8 cellular contexts compared by ENCODE assay signal in genomic region chr16:2159052-2159838, GRCh38. TPM values are rescaled to one million over a fixed set of nuclear protein-coding genes. Genes with fewer than 3 reads are reported as not detected.
A peak's percentile ranks its signal among the peaks of the same experiment; 100 is the strongest.
DNase-seq lines count a peak whose midpoint lies in the region; ATAC-seq lines count a peak whose summit lies in the region.

No MANE protein-coding gene starts in this region.

- peak overlapping the region; percentile 76 for H3K27ac Mint-ChIP-seq in stimulated activated effector memory CD8-positive, alpha-beta T cell treated with anti-CD3 and anti-CD28 coated beads, Interleukin-12 subunit alpha, Interleukin-12 subunit beta, amount 100 ng/mL, for 72 hours

- peak overlapping the region; percentile 70 for H3K27ac ChIP-seq in layer of hippocampus (ENCODE audit: low read depth, low read length)

- peak; percentile 63 for DNase-seq in HCEC 1CT
- DNase-seq in astrocyte of the hippocampus (ENCODE audit: low read depth, low spot score), result peak; percentile 91
- no peak for DNase-seq in stimulated activated effector memory CD8-positive, alpha-beta T cell treated with anti-CD3 and anti-CD28 coated beads, Interleukin-12 subunit alpha, Interleukin-12 subunit beta, amount 100 ng/mL, for 72 hours (ENCODE audit: low spot score in 2 of 2)
- DNase-seq in NCI-H1436 (lab: John Stamatoyannopoulos, UW), result no peak
- no peak for DNase-seq in H4 (ENCODE audit: low spot score)

- peaks cover 38% of the 10 kb centered on the region for H3K4me1 Mint-ChIP-seq in stimulated activated effector memory CD8-positive, alpha-beta T cell treated with anti-CD3 and anti-CD28 coated beads, Interleukin-12 subunit alpha, Interleukin-12 subunit beta, amount 100 ng/mL, for 72 hours

- no peaks in the 10 kb centered on the region for H3K9me3 Mint-ChIP-seq in stimulated activated effector memory CD8-positive, alpha-beta T cell treated with anti-CD3 and anti-CD28 coated beads, Interleukin-12 subunit alpha, Interleukin-12 subunit beta, amount 100 ng/mL, for 72 hours

- ATAC-seq in stimulated activated effector memory CD8-positive, alpha-beta T cell treated with anti-CD3 and anti-CD28 coated beads, Interleukin-12 subunit alpha, Interleukin-12 subunit beta, amount 100 ng/mL, for 72 hours, result no peak
- ATAC-seq in HG03342 (IDR thresholded peaks at IDR 0.05; ENCODE audit: unreplicated experiment) (no peak), HG02759 (IDR thresholded peaks at IDR 0.05; ENCODE audit: unreplicated experiment) (no peak)

- no peak overlapping the region for H3K4me3 Mint-ChIP-seq in stimulated activated effector memory CD8-positive, alpha-beta T cell treated with anti-CD3 and anti-CD28 coated beads, Interleukin-12 subunit alpha, Interleukin-12 subunit beta, amount 100 ng/mL, for 72 hours

- no peaks in the 10 kb centered on the region for H3K27me3 ChIP-seq in layer of hippocampus (ENCODE audit: control insufficient read depth, insufficient read depth, low read length)

- H3K36me3 Mint-ChIP-seq in stimulated activated effector memory CD8-positive, alpha-beta T cell treated with anti-CD3 and anti-CD28 coated beads, Interleukin-12 subunit alpha, Interleukin-12 subunit beta, amount 100 ng/mL, for 72 hours, result peaks cover 35% of the 10 kb centered on the region

RNA-seq across cellular contexts. Expression of gene TRAF7, which starts 3.7 kb away (rescaled TPM):
- total RNA-seq in H4 (2014; rRNA removed; shearing (Covaris generic)), result 58.2 and 71.0 TPM in 2 replicates

RNA-seq across cellular contexts. Expression of gene RAB26, which starts 10.8 kb away (rescaled TPM):
- total RNA-seq in H4 (2014; rRNA removed; shearing (Covaris generic)), result 1.9 and 3.2 TPM in 2 replicates

RNA-seq across cellular contexts. Expression of gene PKD1, which starts 23.5 kb away (rescaled TPM):
- 10.9 and 14.1 TPM in 2 replicates for total RNA-seq in H4 (2014; rRNA removed; shearing (Covaris generic))

RNA-seq across cellular contexts. Expression of gene CASKIN1, which starts 37.2 kb away (rescaled TPM):
- total RNA-seq in H4 (2014; rRNA removed; shearing (Covaris generic)), result 0.02 TPM in 2 replicates

RNA-seq across cellular contexts. Expression of gene MLST8, which starts 46.0 kb away (rescaled TPM):
- total RNA-seq in H4 (2014; rRNA removed; shearing (Covaris generic)), result 22.1 and 28.4 TPM in 2 replicates

Comparison
In these comparisons a context has a peak if more than half of its experiments do, and no peak if none do; other contexts are left out.
1. DNase-seq: peak in HCEC 1CT (single experiment) and astrocyte of the hippocampus (single experiment); none in stimulated activated effector memory CD8-positive, alpha-beta T cell treated with anti-CD3 and anti-CD28 coated beads, Interleukin-12 subunit alpha, Interleukin-12 subunit beta, amount 100 ng/mL, for 72 hours (0 of 2), NCI-H1436 (single experiment) and H4 (single experiment).